9 cellular contexts compared by ENCODE assay signal in genomic region chrX:15673970-15674369, GRCh38. TPM values are rescaled to one million over a fixed set of nuclear protein-coding genes. Genes with fewer than 3 reads are reported as not detected.
A peak's percentile ranks its signal among the peaks of the same experiment; 100 is the strongest.
DNase-seq lines count a peak whose midpoint lies in the region; ATAC-seq and TF ChIP-seq lines count a peak whose summit lies in the region.
"Had no signal": no experiment of that assay in that cellular context is flagged by ENCODE, and none has a peak within 500 bp of the region (broad histone marks: within the 10 kb centered on the region; RNA-seq: fewer than 3 reads in every experiment).

No MANE protein-coding gene starts in this region.

- no peak for TF ChIP-seq CTCF in left ventricle myocardium inferior (IDR thresholded peaks at IDR 0.05; ENCODE audit: borderline replicate concordance)
- TF ChIP-seq CTCF in coronary artery (IDR thresholded peaks at IDR 0.05): no peak
- no peak for TF ChIP-seq CTCF in vagina (IDR thresholded peaks at IDR 0.05)

- H3K4me3 ChIP-seq in left ventricle myocardium inferior (peak overlapping the region; percentile 82), coronary artery (peak overlapping the region; percentile 96), mucosa of rectum (ENCODE audit: low read length in 2 of 2) (peak overlapping the region; percentile 98 to 99), vagina (peak overlapping the region; percentile 82 to 88)

- no peak for TF ChIP-seq POLR2A in vagina (IDR thresholded peaks at IDR 0.05)

- intact Hi-C loops in left ventricle myocardium inferior (cut with micrococcal nuclease) (no loop called here), Right ventricle myocardium inferior (cut with DNase I) (loop anchor here (1.0 kb wide), 1 partner anchor 181 kb away; the partner anchor contains the start of gene PIR), vagina (cut with DNase I) (no loop called here)

- no peak for DNase-seq in left ventricle myocardium inferior
- no peak for DNase-seq in Right ventricle myocardium inferior (ENCODE audit: missing footprints)
- no peak for DNase-seq in coronary artery (ENCODE audit: low spot score)
- no peak for DNase-seq in vagina (ENCODE audit: extremely low spot score in 2 of 2)

- H3K9me3 ChIP-seq in left ventricle myocardium inferior (replicated peaks): no peaks in the 10 kb centered on the region
- no peaks in the 10 kb centered on the region for H3K9me3 ChIP-seq in mucosa of rectum (ENCODE audit: control insufficient read depth in 2 of 2, low read length in 2 of 2)
- no peaks in the 10 kb centered on the region for H3K9me3 ChIP-seq in vagina

- H3K36me3 ChIP-seq in left ventricle myocardium inferior: no peaks in the 10 kb centered on the region
- no peaks in the 10 kb centered on the region for H3K36me3 ChIP-seq in mucosa of rectum (ENCODE audit: control insufficient read depth in 2 of 2, insufficient read depth in 2 of 2, low read length in 2 of 2)
- no peaks in the 10 kb centered on the region for H3K36me3 ChIP-seq in vagina

- H3K27ac ChIP-seq in left ventricle myocardium inferior (replicated peaks): peak overlapping the region; percentile 97
- H3K27ac ChIP-seq in coronary artery: peak overlapping the region; percentile 94 to 100
- peak overlapping the region; percentile 99 to 100 for H3K27ac ChIP-seq in mucosa of rectum (ENCODE audit: low read depth in 2 of 2, low read length in 2 of 2)
- peak overlapping the region; percentile 98 for H3K27ac ChIP-seq in vagina

- peak overlapping the region; percentile 91 to 98 for H3K9ac ChIP-seq in mucosa of rectum (ENCODE audit: low read depth in 1 of 2, low read length in 2 of 2)

- ATAC-seq in Right ventricle myocardium inferior: no peak
- ATAC-seq in HG03025 (IDR thresholded peaks at IDR 0.05; ENCODE audit: low FRiP score, unreplicated experiment): no peak
- ATAC-seq in GM19324 (IDR thresholded peaks at IDR 0.05; ENCODE audit: low FRiP score, unreplicated experiment): no peak
- ATAC-seq in HG03354 (IDR thresholded peaks at IDR 0.05; ENCODE audit: poor library complexity, severe bottlenecking, unreplicated experiment): no peak

- no peaks in the 10 kb centered on the region for H3K27me3 ChIP-seq in left ventricle myocardium inferior (ENCODE audit: low read depth)
- H3K27me3 ChIP-seq in mucosa of rectum (ENCODE audit: control insufficient read depth in 2 of 2, insufficient read depth in 2 of 2, low read length in 2 of 2): peaks cover 2 to 7% of the 10 kb centered on the region in 2 donors
- H3K27me3 ChIP-seq in vagina: no peaks in the 10 kb centered on the region

- H3K4me1 ChIP-seq in left ventricle myocardium inferior (peaks cover 29% of the 10 kb centered on the region), mucosa of rectum (ENCODE audit: control insufficient read depth in 2 of 2, insufficient read depth in 2 of 2, low read length in 2 of 2) (peaks cover 12 to 17% of the 10 kb centered on the region in 2 donors), vagina (peaks cover 33% of the 10 kb centered on the region)

RNA-seq across cellular contexts. Expression of gene CLTRN, which starts 9.4 kb away (rescaled TPM):
- total RNA-seq in left ventricle myocardium inferior: 0.66 TPM
- 0.70 TPM for total RNA-seq in Right ventricle myocardium inferior
- total RNA-seq in vagina: not detected
- total RNA-seq: pulmonary artery endothelial cell had no signal
